Comparison of ENCODE assay signal across 9 cellular contexts in the genomic region with DNA sequence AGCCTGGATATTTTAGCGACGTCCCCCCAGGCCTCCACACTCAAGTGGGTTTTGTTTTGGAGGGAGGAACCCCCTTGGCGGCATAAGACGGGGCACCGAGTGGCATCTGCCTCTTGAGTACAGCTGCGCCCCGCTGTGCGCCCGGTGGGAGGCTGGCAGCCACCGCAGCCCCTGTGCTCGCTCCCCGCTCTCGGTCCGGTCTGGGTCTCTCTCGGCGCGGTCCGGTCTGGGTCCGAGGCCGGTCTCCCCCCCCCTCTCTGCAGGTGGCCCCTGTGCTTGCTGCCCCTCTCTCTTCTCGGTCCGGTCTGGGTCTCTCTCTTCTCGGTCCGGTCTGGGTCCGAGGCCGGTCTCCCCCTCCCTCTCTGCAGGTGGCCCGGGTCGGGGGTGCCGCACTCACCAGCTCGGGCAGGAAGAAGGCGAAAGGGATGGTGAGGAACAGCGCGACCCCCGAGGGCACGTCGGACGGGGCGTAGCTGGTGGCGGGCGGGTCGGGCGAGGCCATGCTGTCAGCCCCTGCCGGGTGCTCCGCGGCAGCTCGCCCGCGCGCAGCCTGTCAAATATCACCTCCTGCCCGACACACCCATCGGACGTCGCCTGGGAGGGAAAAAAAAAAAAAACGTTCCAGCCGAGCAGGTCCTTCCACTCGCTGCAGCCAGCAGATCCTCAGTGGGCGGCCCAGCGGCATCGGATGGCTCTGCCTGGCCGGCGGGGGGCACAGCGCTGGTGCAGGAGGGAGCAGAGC. TPM values are rescaled to one million over a fixed set of nuclear protein-coding genes. Genes with fewer than 3 reads are reported as not detected.
DNase-seq lines count a peak whose midpoint lies in the region; ATAC-seq and TF ChIP-seq lines count a peak whose summit lies in the region.
"Had no signal": no experiment of that assay in that cellular context is flagged by ENCODE, and none has a peak within 500 bp of the region (broad histone marks: within the 10 kb centered on the region; RNA-seq: fewer than 3 reads in every experiment).

TSS of gene MALL (minus strand) at position 532 of the 742 bp plus-strand sequence. CDS start at position 502, 30 bp downstream.

- peaks cover 6% of the 10 kb centered on the region for H3K9me3 Mint-ChIP-seq in nephron

- peaks cover 4% of the 10 kb centered on the region for H3K4me1 Mint-ChIP-seq in nephron

- H3K4me3 ChIP-seq in esophagus (ENCODE audit: low read depth in 1 of 2, low read length in 2 of 2) = peak within 1 kb of the TSS; percentile 66 to 79

- DNase-seq in AG08396 (ENCODE audit: low spot score) = peak; percentile 29
- peak; percentile 12 for DNase-seq in NCI-H2227 treated with DMSO at 0.1 percent for 48 hours (lab: John Stamatoyannopoulos, UW)
- no peak for DNase-seq in GM19240 (ENCODE audit: insufficient read length, low spot score)

- no peaks in the 10 kb centered on the region for H3K27me3 ChIP-seq in esophagus (ENCODE audit: control insufficient read depth in 1 of 2, insufficient read depth in 2 of 2, low read length in 2 of 2)

- WGBS in esophagus, 2 donors = 7 to 9% methylated on average over 58 to 62 of the region's 62 CpGs

- peak within 1 kb of the TSS in 1 of 3 experiments; percentile 56 for H3K27ac Mint-ChIP-seq in nephron

- H3K9me3 ChIP-seq in esophagus (ENCODE audit: control insufficient read depth in 2 of 2, insufficient read depth in 1 of 2, low read depth in 1 of 2, low read length in 1 of 2) = peaks cover 0 to 2% of the 10 kb centered on the region in 2 donors
- H3K9me3 ChIP-seq: neutrophil had no signal

- peaks cover 5 to 6% of the 10 kb centered on the region in 2 donors for H3K4me1 ChIP-seq in esophagus (ENCODE audit: control insufficient read depth in 2 of 2, insufficient read depth in 2 of 2, low read length in 1 of 2)

- TF ChIP-seq CTCF in nephron (IDR thresholded peaks at IDR 0.05; ENCODE audit: unreplicated experiment in 3 of 3) = no peak

- H3K36me3 ChIP-seq in esophagus (ENCODE audit: control insufficient read depth in 2 of 2, insufficient read depth in 2 of 2, low read length in 1 of 2) = no peaks in the 10 kb centered on the region
- H3K36me3 ChIP-seq: neutrophil had no signal

- peak within 1 kb of the TSS; percentile 88 to 89 for H3K27ac ChIP-seq in esophagus (ENCODE audit: low read depth in 2 of 2, low read length in 1 of 2)
- H3K27ac ChIP-seq: neutrophil had no signal

- H3K36me3 Mint-ChIP-seq in nephron (ENCODE audit: low read depth) = no peaks in the 10 kb centered on the region

- ATAC-seq in GM21576 (IDR thresholded peaks at IDR 0.05; ENCODE audit: unreplicated experiment) (no peak), GM21619 (IDR thresholded peaks at IDR 0.05; ENCODE audit: unreplicated experiment) (no peak)
- ATAC-seq in activated CD4-positive, CD25-positive, alpha-beta regulatory T cell treated with anti-CD3 and anti-CD28 coated beads, Interleukin-2, amount 50 U/mL, for 24 hours = no peak

- H3K4me3 Mint-ChIP-seq in nephron = peak within 1 kb of the TSS; percentile 76 to 81 (median 78)

- H3K27me3 Mint-ChIP-seq in nephron (ENCODE audit: low read depth) = peaks cover 88% of the 10 kb centered on the region

RNA-seq across cellular contexts. Expression of gene MALL, which starts in this region (rescaled TPM):
- 100 to 1,000 TPM; 235 to 264 TPM for polyA plus RNA-seq in esophagus
